Comparison of ENCODE assay signal across 9 cellular contexts in genomic region chr12:57128519-57129247, GRCh38. TPM values are rescaled to one million over a fixed set of nuclear protein-coding genes. Genes with fewer than 3 reads are reported as not detected.
DNase-seq lines count a peak whose midpoint lies in the region; ATAC-seq and TF ChIP-seq lines count a peak whose summit lies in the region.
"Had no signal": no experiment of that assay in that cellular context is flagged by ENCODE, and none has a peak within 500 bp of the region (broad histone marks: within the 10 kb centered on the region; RNA-seq: fewer than 3 reads in every experiment).

No MANE protein-coding gene starts in this region.

- no peaks in the 10 kb centered on the region for H3K9me3 ChIP-seq in endodermal cell (ENCODE audit: control insufficient read depth, low read length)
- H3K9me3 ChIP-seq in neural cell (ENCODE audit: low read length), result no peaks in the 10 kb centered on the region

- H3K79me2 ChIP-seq in neural cell (replicated peaks; ENCODE audit: insufficient read depth, low read length), result peaks cover 39% of the 10 kb centered on the region

- H2AFZ ChIP-seq in neural cell (ENCODE audit: low read depth, low read length), result peak overlapping the region; percentile 49

- H3K27me3 ChIP-seq in endodermal cell (ENCODE audit: control insufficient read depth, insufficient read depth, low read length, poor library complexity, severe bottlenecking) (no peaks in the 10 kb centered on the region), neural cell (ENCODE audit: insufficient read depth, low read depth, low read length) (no peaks in the 10 kb centered on the region)

- H3F3A ChIP-seq in neural cell (ENCODE audit: insufficient read depth, low read length, poor library complexity, severe bottlenecking), result no peaks in the 10 kb centered on the region

- DNase-seq in NCI-H69 (lab: John Stamatoyannopoulos, UW) (peak; percentile 54), endodermal cell (peak; percentile 83), putamen (ENCODE audit: low spot score) (no peak), MV-4-11 (lab: John Stamatoyannopoulos, UW) (no peak)
- DNase-seq in activated CD4-positive, alpha-beta T cell treated with anti-CD3 and anti-CD28 coated beads for 48 hours, result no peak

- no peaks in the 10 kb centered on the region for H3K36me3 Mint-ChIP-seq in endodermal cell (ENCODE audit: low read depth)

- TF ChIP-seq RAD21 in neural cell (conservative IDR thresholded peaks at IDR 0.05), result no peak

- H3K36me3 ChIP-seq in endodermal cell (ENCODE audit: control insufficient read depth, insufficient read depth, low read length), result no peaks in the 10 kb centered on the region
- H3K36me3 ChIP-seq in neural cell (ENCODE audit: insufficient read depth, low read length), result no peaks in the 10 kb centered on the region

- peak overlapping the region; percentile 79 for H3K4me3 Mint-ChIP-seq in endodermal cell

- H3K27ac ChIP-seq in C4-2B, result peak overlapping the region; percentile 74
- peak overlapping the region; percentile 48 for H3K27ac ChIP-seq in endodermal cell (ENCODE audit: low read depth, low read length)
- peak overlapping the region; percentile 75 for H3K27ac ChIP-seq in neural cell (ENCODE audit: low read length)

- no peak for TF ChIP-seq EP300 in neural cell (conservative IDR thresholded peaks at IDR 0.05; ENCODE audit: poor library complexity, severe bottlenecking)

- peak overlapping the region; percentile 93 for H3K4me3 ChIP-seq in endodermal cell (ENCODE audit: low read length)
- H3K4me3 ChIP-seq in neural cell (ENCODE audit: low read length), result peak overlapping the region; percentile 99

- peaks cover 15% of the 10 kb centered on the region for H3K27me3 Mint-ChIP-seq in endodermal cell (ENCODE audit: insufficient read depth)

- 0% methylated on average over 29 of the region's 35 CpGs; no CpG with 5 or more reads in 1 of the 2 experiments for WGBS in endodermal cell (ENCODE audit: insufficient coverage in 1 of 2, insufficient read length in 1 of 2), 2 experiments

- no peaks in the 10 kb centered on the region for H3K9me2 ChIP-seq in neural cell (ENCODE audit: insufficient read depth, low read length)

- H3K9ac ChIP-seq in endodermal cell (ENCODE audit: extremely low read depth, low read length, poor library complexity, severe bottlenecking) (peak overlapping the region; percentile 75), neural cell (ENCODE audit: low read length) (peak overlapping the region; percentile 96)

- H4K20me1 ChIP-seq in neural cell (ENCODE audit: insufficient read depth), result peaks cover 14% of the 10 kb centered on the region

- peak overlapping the region; percentile 95 for H3K4me2 ChIP-seq in neural cell (ENCODE audit: low read length)

- H3K4me1 ChIP-seq in endodermal cell (ENCODE audit: control insufficient read depth, insufficient read depth, low read length), result peaks cover 3% of the 10 kb centered on the region

- H3K4me1 Mint-ChIP-seq in endodermal cell, result peaks cover 41% of the 10 kb centered on the region

- peak overlapping the region; percentile 74 for H3K27ac Mint-ChIP-seq in endodermal cell

- no peak for TF ChIP-seq CTCF in C4-2B (conservative IDR thresholded peaks at IDR 0.05)
- no peak for TF ChIP-seq CTCF in endodermal cell (conservative IDR thresholded peaks at IDR 0.05)
- no peak for TF ChIP-seq CTCF in neural cell (IDR thresholded peaks at IDR 0.05; ENCODE audit: poor library complexity, severe bottlenecking)

- no peaks in the 10 kb centered on the region for H3K9me3 Mint-ChIP-seq in endodermal cell

- no peak for ATAC-seq in GM19351 (IDR thresholded peaks at IDR 0.05; ENCODE audit: unreplicated experiment)

TF ChIP-seq in neural cell, 6 proteins besides CTCF, POLR2A, EP300 and RAD21:
- TF ChIP-seq EZH2 (IDR thresholded peaks at IDR 0.05; ENCODE audit: borderline replicate concordance, insufficient read depth, low read length, poor library complexity, severe bottlenecking) (no peak), REST (IDR thresholded peaks at IDR 0.05; ENCODE audit: borderline replicate concordance) (peak; percentile 29), MXI1 (conservative IDR thresholded peaks at IDR 0.05; ENCODE audit: poor library complexity, severe bottlenecking) (peak; percentile 33), TAF1 (IDR thresholded peaks at IDR 0.05; ENCODE audit: low read depth) (peak; percentile 9), POLR2AphosphoS5 (IDR thresholded peaks at IDR 0.05) (peak; percentile 39), SMC3 (conservative IDR thresholded peaks at IDR 0.05; ENCODE audit: poor library complexity) (no peak)

RNA-seq across cellular contexts. Expression of gene LRP1, which starts 0.4 kb away (rescaled TPM):
- total RNA-seq in endodermal cell, result 10 to 100 TPM; 74.5 to 87.7 TPM
- 42.2 TPM for polyA plus RNA-seq in endodermal cell (2013, experiment 1 of 2)
- 43.6 TPM for polyA plus RNA-seq in endodermal cell (2013, experiment 2 of 2)
- polyA plus RNA-seq in neural cell, result 18.2 and 27.7 TPM in 2 replicates
- 93.7 and 106 TPM in 2 replicates for polyA minus RNA-seq in neural cell

RNA-seq across cellular contexts. Expression of gene STAT6, which starts 17.5 kb away (rescaled TPM):
- 100 to 1,000 TPM in 1 of 2 donors, 10 to 100 TPM in 1; 60.2 to 102 TPM for total RNA-seq in endodermal cell
- polyA plus RNA-seq in endodermal cell (2013, experiment 1 of 2), result 37.7 TPM
- polyA plus RNA-seq in endodermal cell (2013, experiment 2 of 2), result 30.1 TPM
- not detected in 2 replicates for polyA plus RNA-seq in neural cell
- polyA minus RNA-seq in neural cell, result 0.58 TPM in 1 of 2 replicates, not detected in the other

RNA-seq across cellular contexts. Expression of gene LRP1-AS, which starts 18.7 kb away (rescaled TPM):
- total RNA-seq in endodermal cell, result not detected
- polyA plus RNA-seq in endodermal cell (2013, experiment 1 of 2), result not detected
- polyA plus RNA-seq in endodermal cell (2013, experiment 2 of 2), result not detected
- not detected in 2 replicates for polyA plus RNA-seq in neural cell
- not detected in 2 replicates for polyA minus RNA-seq in neural cell
- total RNA-seq: dermis microvascular lymphatic vessel endothelial cell had no signal

RNA-seq across cellular contexts. Expression of gene NAB2, which starts 39.8 kb away (rescaled TPM):
- total RNA-seq in endodermal cell, result 10 to 100 TPM; 13.5 to 21.7 TPM
- 37.0 TPM for polyA plus RNA-seq in endodermal cell (2013, experiment 1 of 2)
- polyA plus RNA-seq in endodermal cell (2013, experiment 2 of 2), result 34.9 TPM
- 15.6 and 16.4 TPM in 2 replicates for polyA plus RNA-seq in neural cell
- 17.6 and 20.9 TPM in 2 replicates for polyA minus RNA-seq in neural cell

RNA-seq across cellular contexts. Expression of gene NEMP1, which starts 50.1 kb away (rescaled TPM):
- total RNA-seq in endodermal cell, result 10 to 100 TPM; 36.3 to 52.6 TPM
- polyA plus RNA-seq in endodermal cell (2013, experiment 1 of 2), result 32.8 TPM
- polyA plus RNA-seq in endodermal cell (2013, experiment 2 of 2), result 30.2 TPM
- polyA plus RNA-seq in neural cell, result 5.9 and 6.8 TPM in 2 replicates
- polyA minus RNA-seq in neural cell, result 3.9 and 4.3 TPM in 2 replicates

Comparison
In these comparisons a context has a peak if more than half of its experiments do, and no peak if none do; other contexts are left out.
1. DNase-seq: peak in NCI-H69 (single experiment) and endodermal cell (single experiment); none in putamen (single experiment), MV-4-11 (single experiment) and activated CD4-positive, alpha-beta T cell treated with anti-CD3 and anti-CD28 coated beads for 48 hours (single experiment).
2. Peak in every context shown above with its lines, with median percentiles within 50 percentile points of each other: H3K27ac ChIP-seq.